12 cellular contexts compared by ENCODE assay signal in genomic region chr12:4829161-4829792, GRCh38.
DNase-seq lines count a peak whose midpoint lies in the region; ATAC-seq, FAIRE-seq and TF ChIP-seq lines count a peak whose summit lies in the region.
"Had no signal": no experiment of that assay in that cellular context is flagged by ENCODE, and none has a peak within 500 bp of the region (broad histone marks: within the 10 kb centered on the region; RNA-seq: fewer than 3 reads in every experiment).

No MANE protein-coding gene starts in this region.

- ATAC-seq in activated CD4-positive, alpha-beta T cell treated with anti-CD3 and anti-CD28 coated beads for 36 hours, result peak; percentile 85
- peak; percentile 76 for ATAC-seq in HG02610 (IDR thresholded peaks at IDR 0.05; ENCODE audit: unreplicated experiment)
- ATAC-seq in WTC11, result no peak

- H3K9me3 Mint-ChIP-seq in activated CD4-positive, alpha-beta T cell treated with anti-CD3 and anti-CD28 coated beads for 36 hours (ENCODE audit: low read depth), result no peaks in the 10 kb centered on the region
- H3K9me3 Mint-ChIP-seq in WTC11, result peaks cover 10% of the 10 kb centered on the region

- no peaks in the 10 kb centered on the region for H4K20me1 ChIP-seq in Karpas-422 (ENCODE audit: insufficient read depth, low read depth, low read length)

- H3K4me3 ChIP-seq in Karpas-422 (ENCODE audit: low read length) (peak overlapping the region; percentile 62), small intestine (ENCODE audit: low read depth in 1 of 2, low read length in 2 of 2) (no peak overlapping the region), HAP-1 (no peak overlapping the region)
- H3K4me3 ChIP-seq: coronary artery, left ventricle myocardium inferior, SK-N-MC had no signal

- 33 to 54% (median 46%) methylated on average over 7 of the region's 7 CpGs for WGBS in small intestine, 3 donors

- H3K36me3 Mint-ChIP-seq in activated CD4-positive, alpha-beta T cell treated with anti-CD3 and anti-CD28 coated beads for 36 hours (ENCODE audit: low read depth), result peaks cover 3% of the 10 kb centered on the region
- H3K36me3 Mint-ChIP-seq in WTC11, result peaks cover 9% of the 10 kb centered on the region; the same call in 1 of the 2 replicates

- H3K79me2 ChIP-seq in Karpas-422 (ENCODE audit: low read length), result no peaks in the 10 kb centered on the region

- peaks cover 67% of the 10 kb centered on the region for H3K4me1 Mint-ChIP-seq in activated CD4-positive, alpha-beta T cell treated with anti-CD3 and anti-CD28 coated beads for 36 hours
- peaks cover 11% of the 10 kb centered on the region; the same call in 1 of the 2 replicates for H3K4me1 Mint-ChIP-seq in WTC11

- POLR2A ChIA-PET in activated CD4-positive, alpha-beta T cell treated with anti-CD3 and anti-CD28 coated beads for 36 hours (lab: Charles Lee), result interaction anchor here (0.6 kb wide), 1 partner anchor 19 kb away, joined by 6 read pairs; no protein-coding TSS in a partner anchor
- POLR2A ChIA-PET in WTC11 (lab: Charles Lee), result no interaction called here

- peak overlapping the region; percentile 86 for H3K4me2 ChIP-seq in Karpas-422 (ENCODE audit: low read depth, low read length, poor library complexity, severe bottlenecking)

- H3K27me3 ChIP-seq in Karpas-422 (ENCODE audit: low read length), result no peaks in the 10 kb centered on the region
- peaks cover 0 to 2% of the 10 kb centered on the region in 2 donors for H3K27me3 ChIP-seq in small intestine (ENCODE audit: control insufficient read depth in 2 of 2, insufficient read depth in 2 of 2, low read length in 2 of 2)
- peaks cover 12% of the 10 kb centered on the region for H3K27me3 ChIP-seq in HAP-1 (ENCODE audit: low read depth)

- H3K9ac ChIP-seq in Karpas-422 (ENCODE audit: low read length), result peak overlapping the region; percentile 71

- CTCF ChIA-PET in activated CD4-positive, alpha-beta T cell treated with anti-CD3 and anti-CD28 coated beads for 36 hours (lab: Charles Lee), result interaction anchor here (0.5 to 1.4 kb wide), 6 partner anchors 13 to 87 kb away, joined by 3 to 4 read pairs (median 3); no protein-coding TSS in a partner anchor
- CTCF ChIA-PET in WTC11 (lab: Charles Lee), result interaction anchor here (1.6 to 3.0 kb wide), 3 partner anchors 20 to 29 kb away, joined by 3 to 12 read pairs (median 9); no protein-coding TSS in a partner anchor

- H2AFZ ChIP-seq in Karpas-422 (ENCODE audit: low read length), result peak overlapping the region; percentile 58; the same call in 1 of the 2 replicates

- H3K9me3 ChIP-seq in Karpas-422 (ENCODE audit: low read length) (peaks cover 7% of the 10 kb centered on the region; the same call in 1 of the 2 replicates), small intestine (ENCODE audit: control insufficient read depth, low read depth) (no peaks in the 10 kb centered on the region), HAP-1 (no peaks in the 10 kb centered on the region)
- H3K9me3 ChIP-seq: left ventricle myocardium inferior had no signal

- no peaks in the 10 kb centered on the region for H3K27me3 Mint-ChIP-seq in activated CD4-positive, alpha-beta T cell treated with anti-CD3 and anti-CD28 coated beads for 36 hours
- H3K27me3 Mint-ChIP-seq in WTC11 (ENCODE audit: low read depth), result no peaks in the 10 kb centered on the region

- peak overlapping the region; percentile 67 for H3K4me3 Mint-ChIP-seq in activated CD4-positive, alpha-beta T cell treated with anti-CD3 and anti-CD28 coated beads for 36 hours
- no peak overlapping the region for H3K4me3 Mint-ChIP-seq in WTC11

- no peak for DNase-seq in activated CD4-positive, alpha-beta T cell treated with anti-CD3 and anti-CD28 coated beads for 36 hours
- no peak for DNase-seq in activated CD4-positive, alpha-beta T cell treated with anti-CD3 and anti-CD28 coated beads for 1 hour
- peak; percentile 92 for DNase-seq in Karpas-422
- peak; percentile 20 for DNase-seq in small intestine
- no peak for DNase-seq in WTC11 (ENCODE audit: low spot score)
- DNase-seq in HAP-1 (ENCODE audit: low spot score in 2 of 2), result no peak
- no peak for DNase-seq in NCI-H345 (lab: John Stamatoyannopoulos, UW)
- DNase-seq: left ventricle myocardium inferior had no signal

- H3K27ac ChIP-seq in Karpas-422 (ENCODE audit: low read length) (peak overlapping the region; percentile 88), small intestine (ENCODE audit: low read depth in 1 of 2, low read length in 1 of 2) (no peak overlapping the region)
- H3K27ac ChIP-seq: coronary artery, HL-60, left ventricle myocardium inferior, SK-N-MC had no signal

- H3K36me3 ChIP-seq in Karpas-422 (ENCODE audit: insufficient read depth, low read length) (no peaks in the 10 kb centered on the region), small intestine (ENCODE audit: control insufficient read depth in 2 of 2, insufficient read depth in 2 of 2, low read length in 2 of 2) (no peaks in the 10 kb centered on the region), HAP-1 (replicated peaks) (no peaks in the 10 kb centered on the region)
- H3K36me3 ChIP-seq: left ventricle myocardium inferior had no signal

- H3K4me1 ChIP-seq in Karpas-422 (ENCODE audit: low read length) (peaks cover 43% of the 10 kb centered on the region), small intestine (ENCODE audit: control insufficient read depth in 2 of 2, insufficient read depth in 1 of 2, low read depth in 1 of 2, low read length in 1 of 2) (no peaks in the 10 kb centered on the region), HAP-1 (no peaks in the 10 kb centered on the region)
- H3K4me1 ChIP-seq: left ventricle myocardium inferior had no signal

- H3K9me2 ChIP-seq in Karpas-422 (replicated peaks; ENCODE audit: insufficient read depth, low read length), result no peaks in the 10 kb centered on the region

- no peak for TF ChIP-seq CTCF in WTC11 (IDR thresholded peaks at IDR 0.05)

- peak overlapping the region; percentile 91 for H3K27ac Mint-ChIP-seq in activated CD4-positive, alpha-beta T cell treated with anti-CD3 and anti-CD28 coated beads for 36 hours
- H3K27ac Mint-ChIP-seq in WTC11, result no peak overlapping the region

- no peak for FAIRE-seq in small intestine (lab: Jason Lieb, UNC)

- intact Hi-C loops in activated CD4-positive, alpha-beta T cell treated with anti-CD3 and anti-CD28 coated beads for 36 hours (cut with DNase I, micrococcal nuclease), result loop anchor here in 1 of 2 experiments (2.0 kb wide), 1 partner anchor 22 kb away; no protein-coding TSS in a partner anchor

- in situ Hi-C loops in HAP-1 (cut with MboI; ENCODE audit: low sequenced_read_pairs), result no loop called here

TF ChIP-seq in WTC11, 78 proteins besides CTCF, POLR2A, EP300 and RAD21 (continues in another document):
- no peak for TF ChIP-seq AFF4 (CRISPR knock-in tag; IDR thresholded peaks at IDR 0.05; ENCODE audit: borderline replicate concordance)
- TF ChIP-seq, protein P1, sequence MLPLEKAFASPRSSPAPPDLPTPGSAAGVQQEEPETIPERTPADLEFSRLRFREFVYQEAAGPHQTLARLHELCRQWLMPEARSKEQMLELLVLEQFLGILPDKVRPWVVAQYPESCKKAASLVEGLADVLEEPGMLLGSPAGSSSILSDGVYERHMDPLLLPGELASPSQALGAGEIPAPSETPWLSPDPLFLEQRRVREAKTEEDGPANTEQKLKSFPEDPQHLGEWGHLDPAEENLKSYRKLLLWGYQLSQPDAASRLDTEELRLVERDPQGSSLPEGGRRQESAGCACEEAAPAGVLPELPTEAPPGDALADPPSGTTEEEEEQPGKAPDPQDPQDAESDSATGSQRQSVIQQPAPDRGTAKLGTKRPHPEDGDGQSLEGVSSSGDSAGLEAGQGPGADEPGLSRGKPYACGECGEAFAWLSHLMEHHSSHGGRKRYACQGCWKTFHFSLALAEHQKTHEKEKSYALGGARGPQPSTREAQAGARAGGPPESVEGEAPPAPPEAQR (CRISPR knock-in tag; IDR thresholded peaks at IDR 0.05), result no peak
- TF ChIP-seq ZNF263 (CRISPR knock-in tag; IDR thresholded peaks at IDR 0.05; ENCODE audit: low read depth), result no peak
- no peak for TF ChIP-seq NR3C1 (CRISPR knock-in tag; conservative IDR thresholded peaks at IDR 0.05; ENCODE audit: low read depth)
- no peak for TF ChIP-seq CREB1 (CRISPR knock-in tag; IDR thresholded peaks at IDR 0.05)
- no peak for TF ChIP-seq MYBL2 (CRISPR knock-in tag; IDR thresholded peaks at IDR 0.05)
- TF ChIP-seq ZNF138 (CRISPR knock-in tag; conservative IDR thresholded peaks at IDR 0.05), result no peak
- no peak for TF ChIP-seq NR2C2 (CRISPR knock-in tag; IDR thresholded peaks at IDR 0.05)
- TF ChIP-seq, protein P2, sequence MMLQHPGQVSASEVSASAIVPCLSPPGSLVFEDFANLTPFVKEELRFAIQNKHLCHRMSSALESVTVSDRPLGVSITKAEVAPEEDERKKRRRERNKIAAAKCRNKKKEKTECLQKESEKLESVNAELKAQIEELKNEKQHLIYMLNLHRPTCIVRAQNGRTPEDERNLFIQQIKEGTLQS (CRISPR knock-in tag; conservative IDR thresholded peaks at IDR 0.05), result no peak
- no peak for TF ChIP-seq TEAD4 (CRISPR knock-in tag; IDR thresholded peaks at IDR 0.05)
- TF ChIP-seq ZNF317 (CRISPR knock-in tag; IDR thresholded peaks at IDR 0.05; ENCODE audit: borderline replicate concordance, low read depth), result no peak

Comparison
In these comparisons a context has a peak if more than half of its experiments do, and no peak if none do; other contexts are left out.
1. DNase-seq: peak in Karpas-422 (single experiment) and small intestine (single experiment); none in activated CD4-positive, alpha-beta T cell treated with anti-CD3 and anti-CD28 coated beads for 36 hours (single experiment), activated CD4-positive, alpha-beta T cell treated with anti-CD3 and anti-CD28 coated beads for 1 hour (single experiment), WTC11 (single experiment), HAP-1 (0 of 2) and NCI-H345 (single experiment).